8 cellular contexts compared by ENCODE assay signal in genomic region chr6:157020398-157021266, GRCh38.
DNase-seq lines count a peak whose midpoint lies in the region; ATAC-seq, FAIRE-seq and TF ChIP-seq lines count a peak whose summit lies in the region.

No MANE protein-coding gene starts in this region.

- peak; percentile 93 for FAIRE-seq in GM19239 (lab: Jason Lieb, UNC)

- H3K27ac ChIP-seq in CD4-positive, alpha-beta memory T cell (ENCODE audit: low read depth, low read length) = peak overlapping the region; percentile 98
- H3K27ac ChIP-seq in foreskin keratinocyte (peak overlapping the region; percentile 96), neutrophil (peak overlapping the region; percentile 97), upper lobe of right lung (peak overlapping the region; percentile 99)

- no peaks in the 10 kb centered on the region for H3K27me3 Mint-ChIP-seq in CD4-positive, alpha-beta memory T cell

- no peaks in the 10 kb centered on the region for H3K36me3 ChIP-seq in CD4-positive, alpha-beta memory T cell (ENCODE audit: insufficient read depth, low read length)
- H3K36me3 ChIP-seq in neutrophil = no peaks in the 10 kb centered on the region
- H3K36me3 ChIP-seq in upper lobe of right lung = no peaks in the 10 kb centered on the region

- H3K4me1 Mint-ChIP-seq in CD4-positive, alpha-beta memory T cell = peaks cover 31 to 58% (median 47%) of the 10 kb centered on the region in 4 donors

- TF ChIP-seq CTCF in foreskin keratinocyte (conservative IDR thresholded peaks at IDR 0.05) (no peak), neutrophil (IDR thresholded peaks at IDR 0.05) (no peak), upper lobe of right lung (IDR thresholded peaks at IDR 0.05) (no peak)

- ATAC-seq in HG03354 (IDR thresholded peaks at IDR 0.05; ENCODE audit: poor library complexity, severe bottlenecking, unreplicated experiment) = peak; percentile 56
- peak; percentile 32 for ATAC-seq in foreskin keratinocyte
- ATAC-seq in upper lobe of right lung = peak; percentile 47

- peaks cover 0 to 6% of the 10 kb centered on the region in 2 donors for H3K36me3 Mint-ChIP-seq in CD4-positive, alpha-beta memory T cell

- H3K9me3 Mint-ChIP-seq in CD4-positive, alpha-beta memory T cell = no peaks in the 10 kb centered on the region

- CTCF ChIA-PET in CD4-positive, alpha-beta memory T cell (lab: Charles Lee; ENCODE audit: partially characterized antibody) = interaction anchor here (0.6 to 2.1 kb wide), 4 partner anchors 9 to 334 kb away, joined by 3 to 7 read pairs (median 3); no protein-coding TSS in a partner anchor

- H3K27me3 ChIP-seq in CD4-positive, alpha-beta memory T cell (ENCODE audit: insufficient read depth, low read length) = no peaks in the 10 kb centered on the region
- no peaks in the 10 kb centered on the region for H3K27me3 ChIP-seq in foreskin keratinocyte
- no peaks in the 10 kb centered on the region for H3K27me3 ChIP-seq in neutrophil
- no peaks in the 10 kb centered on the region for H3K27me3 ChIP-seq in upper lobe of right lung

- intact Hi-C loops in CD4-positive, alpha-beta memory T cell (cut with micrococcal nuclease) = loop anchor here (1.0 to 2.0 kb wide), 6 partner anchors 34 to 1706 kb away; partner anchors contain the start of genes ARID1B and TFB1M
- intact Hi-C loops in upper lobe of right lung (cut with DNase I) = loop anchor here (10.0 kb wide), 1 partner anchor 164 kb away; no protein-coding TSS in a partner anchor

- peak overlapping the region; percentile 39 to 86 for H3K4me3 ChIP-seq in CD4-positive, alpha-beta memory T cell (ENCODE audit: low read length in 2 of 2)
- H3K4me3 ChIP-seq in neutrophil (ENCODE audit: low read depth in 1 of 2, low read length in 1 of 2) (peak overlapping the region; percentile 92 to 95), upper lobe of right lung (peak overlapping the region; percentile 79)

- H3K4me3 Mint-ChIP-seq in CD4-positive, alpha-beta memory T cell = peak overlapping the region; percentile 90 to 98 (median 96)

- peaks cover 31% of the 10 kb centered on the region for H3K4me1 ChIP-seq in CD4-positive, alpha-beta memory T cell (ENCODE audit: insufficient read depth, low read length)
- H3K4me1 ChIP-seq in foreskin keratinocyte (peaks cover 8% of the 10 kb centered on the region), neutrophil (ENCODE audit: control insufficient read depth in 1 of 2, insufficient read depth in 1 of 2, low read depth in 1 of 2, low read length in 1 of 2) (peaks cover 25 to 31% of the 10 kb centered on the region in 2 experiments), upper lobe of right lung (peaks cover 32% of the 10 kb centered on the region)

- H3K9me3 ChIP-seq in CD4-positive, alpha-beta memory T cell (ENCODE audit: control insufficient read depth in 1 of 2, low read length in 2 of 2) = no peaks in the 10 kb centered on the region
- H3K9me3 ChIP-seq in neutrophil = no peaks in the 10 kb centered on the region
- no peaks in the 10 kb centered on the region for H3K9me3 ChIP-seq in upper lobe of right lung

- H3K27ac Mint-ChIP-seq in CD4-positive, alpha-beta memory T cell = peak overlapping the region; percentile 97 to 100 (median 99)

- POLR2A ChIA-PET in CD4-positive, alpha-beta memory T cell (lab: Charles Lee; ENCODE audit: partially characterized antibody) = interaction anchor here (0.6 to 3.8 kb wide), 25 partner anchors 9 to 1707 kb away, joined by 3 to 62 read pairs (median 4); partner anchors contain the start of genes ARID1B, TFB1M and ZDHHC14

- DNase-seq in CD4-positive, alpha-beta memory T cell = peak in 3 of 5 donors; percentile 8 to 74 (median 21)
- DNase-seq in GM19239 (ENCODE audit: insufficient read length, low spot score) = peak; percentile 40
- peak; percentile 35 for DNase-seq in NOMO-1 treated with DMSO at 0.1 percent for 48 hours (lab: John Stamatoyannopoulos, UW; ENCODE audit: unreplicated experiment)
- DNase-seq in activated T-helper 9 cell treated with anti-CD3 and anti-CD28 coated beads, Interleukin-2, amount 50 U/mL, for 16 hours (ENCODE audit: low read depth) = peak; percentile 42
- peak in 1 of 2 donors; percentile 49 for DNase-seq in foreskin keratinocyte
- peak; percentile 79 for DNase-seq in upper lobe of right lung
